In genomic region chr9:95495988-95496387, GRCh38 we compare ENCODE assay signal across 2 cellular contexts.
A peak's percentile ranks its signal among the peaks of the same experiment; 100 is the strongest.
TF ChIP-seq lines count a peak whose summit lies in the region.

No MANE protein-coding gene starts in this region.

TF ChIP-seq in WTC11, 78 proteins besides CTCF, POLR2A, EP300 and RAD21:
- TF ChIP-seq ZBTB43 (CRISPR knock-in tag; IDR thresholded peaks at IDR 0.05) = peak; percentile 96
- no peak for TF ChIP-seq ZNF423 (CRISPR knock-in tag; IDR thresholded peaks at IDR 0.05)

TF ChIP-seq in SK-N-SH, 30 proteins besides CTCF, POLR2A, EP300 and RAD21 (continued from another document):
- TF ChIP-seq TEAD4 (IDR thresholded peaks at IDR 0.05; ENCODE audit: borderline replicate concordance, insufficient read depth) (no peak), EZH2phosphoT487 (IDR thresholded peaks at IDR 0.05; ENCODE audit: borderline replicate concordance, low read depth) (no peak), TCF12 (IDR thresholded peaks at IDR 0.05) (no peak), PBX3 (IDR thresholded peaks at IDR 0.05) (no peak), TAF1 (IDR thresholded peaks at IDR 0.05; ENCODE audit: borderline replicate concordance, low read depth, low read length) (no peak), IRF3 (IDR thresholded peaks at IDR 0.05; ENCODE audit: low read depth, low read length) (no peak), MEF2A (IDR thresholded peaks at IDR 0.05; ENCODE audit: borderline replicate concordance, low read depth) (no peak), RFX5 (IDR thresholded peaks at IDR 0.05; ENCODE audit: low read length) (no peak)
TF ChIP-seq in SK-N-SH: peak in this region for 0.
